28 cellular contexts compared by ENCODE assay signal in genomic region chr6:83381949-83382348, GRCh38. TPM values are rescaled to one million over a fixed set of nuclear protein-coding genes. Genes with fewer than 3 reads are reported as not detected.
A peak's percentile ranks its signal among the peaks of the same experiment; 100 is the strongest.
DNase-seq lines count a peak whose midpoint lies in the region; ATAC-seq, FAIRE-seq and TF ChIP-seq lines count a peak whose summit lies in the region.
"Had no signal": no experiment of that assay in that cellular context is flagged by ENCODE, and none has a peak within 500 bp of the region (broad histone marks: within the 10 kb centered on the region; RNA-seq: fewer than 3 reads in every experiment).

No MANE protein-coding gene starts in this region.

- no peak overlapping the region for H3K27ac ChIP-seq in ACC112 (ENCODE audit: low read depth, low read length)
- H3K27ac ChIP-seq in mesenchymal stem cell (ENCODE audit: low read length, poor library complexity, severe bottlenecking), result no peak overlapping the region
- H3K27ac ChIP-seq in thoracic aorta, result peak overlapping the region; percentile 14
- no peak overlapping the region for H3K27ac ChIP-seq in dorsolateral prefrontal cortex
- H3K27ac ChIP-seq: KMS-11, PC-9, SJCRH30 had no signal

- no peak overlapping the region for H3K9ac ChIP-seq in mesenchymal stem cell (ENCODE audit: low read length)
- H3K9ac ChIP-seq: KMS-11 had no signal

- H2AFZ ChIP-seq in ACC112 (ENCODE audit: low read length, unreplicated experiment), result no peak overlapping the region
- H2AFZ ChIP-seq in mesenchymal stem cell (ENCODE audit: low read depth, low read length), result no peak overlapping the region
- H2AFZ ChIP-seq: PC-9 had no signal

- no peaks in the 10 kb centered on the region for H3K9me3 ChIP-seq in mesenchymal stem cell (ENCODE audit: control insufficient read depth, low read length)
- no peaks in the 10 kb centered on the region for H3K9me3 ChIP-seq in thoracic aorta
- H3K9me3 ChIP-seq: Caco-2, SJCRH30 had no signal

- no peak overlapping the region for H3K4ac ChIP-seq in mesenchymal stem cell (ENCODE audit: low read depth in 1 of 2, low read length in 2 of 2)

- H3K36me3 ChIP-seq in ACC112 (ENCODE audit: insufficient read depth, low read length) (no peaks in the 10 kb centered on the region), bronchial epithelial cell (ENCODE audit: control insufficient read depth, insufficient read depth, low read length) (no peaks in the 10 kb centered on the region), mesenchymal stem cell (ENCODE audit: control insufficient read depth in 1 of 2, insufficient read depth in 2 of 2, low read depth in 1 of 2, low read length in 2 of 2) (no peaks in the 10 kb centered on the region), thoracic aorta (no peaks in the 10 kb centered on the region)
- H3K36me3 ChIP-seq: SJCRH30 had no signal

- no peak overlapping the region for H3K23ac ChIP-seq in mesenchymal stem cell (ENCODE audit: low read length in 2 of 2)

- intact Hi-C loops in dorsolateral prefrontal cortex (cut with DNase I), result no loop called here

- 99% methylated on average over 2 of the region's 2 CpGs for WGBS in mesenchymal stem cell

- H2BK12ac ChIP-seq in mesenchymal stem cell (ENCODE audit: low read length in 2 of 2), result no peak overlapping the region

- H3K79me2 ChIP-seq in ACC112 (ENCODE audit: control insufficient read depth, insufficient read depth, low read length, unreplicated experiment), result peaks cover 5% of the 10 kb centered on the region

- FAIRE-seq in bronchial epithelial cell (lab: Jason Lieb, UNC), result no peak
- FAIRE-seq: GM12892, GM19239, H1 had no signal

- H3K4me2 ChIP-seq in mesenchymal stem cell (ENCODE audit: low read length, poor library complexity, severe bottlenecking), result no peak overlapping the region
- H3K4me2 ChIP-seq: KMS-11, PC-9 had no signal

- H3K27me3 ChIP-seq in ACC112 (ENCODE audit: insufficient read depth, low read length) (no peaks in the 10 kb centered on the region), bronchial epithelial cell (ENCODE audit: control insufficient read depth, insufficient read depth, low read length) (no peaks in the 10 kb centered on the region), mesenchymal stem cell (ENCODE audit: control insufficient read depth in 1 of 2, insufficient read depth in 1 of 2, low read length in 2 of 2) (no peaks in the 10 kb centered on the region), thoracic aorta (replicated peaks; ENCODE audit: insufficient read depth) (no peaks in the 10 kb centered on the region), dorsolateral prefrontal cortex (no peaks in the 10 kb centered on the region)
- H3K27me3 ChIP-seq: SJCRH30 had no signal

- DNase-seq in bronchial epithelial cell (ENCODE audit: low read depth), result peak; percentile 22
- peak; percentile 26 for DNase-seq in mesenchymal stem cell
- DNase-seq in thoracic aorta (ENCODE audit: low spot score), result no peak
- DNase-seq in retina, result no peak
- no peak for DNase-seq in stimulated activated CD4-positive, alpha-beta T cell treated with anti-CD3 and anti-CD28 coated beads, Interleukin-4, amount 100 ng/mL, for 4 hours
- DNase-seq in dorsolateral prefrontal cortex, result no peak
- DNase-seq: AML-193; C1 segment of cervical spinal cord; Caco-2; CD8-positive, alpha-beta T cell; DMS79 treated with DMSO at 0.1 percent for 48 hours; GF-D8; HCEC 1CT; NCI-H1048; NCI-H1417; NCI-H1694 treated with DMSO at 0.1 percent for 48 hours; NCI-H2081; NCI-H2227 treated with DMSO at 0.1 percent for 48 hours; NCI-H526 treated with DMSO at 0.1 percent for 48 hours; PC-9; SJCRH30 had no signal

- H4K8ac ChIP-seq in mesenchymal stem cell (ENCODE audit: low read length), result no peak overlapping the region

- H3K14ac ChIP-seq in mesenchymal stem cell (ENCODE audit: low read length in 2 of 2), result no peak overlapping the region

- ATAC-seq in thoracic aorta (ENCODE audit: insufficient number of reproducible peaks, low FRiP score, low read depth), result no peak
- ATAC-seq: CD8-positive, alpha-beta T cell; Right ventricle myocardium inferior had no signal

- no peak overlapping the region for H2AK5ac ChIP-seq in mesenchymal stem cell (ENCODE audit: low read length, severe bottlenecking)

- H2BK120ac ChIP-seq in mesenchymal stem cell (ENCODE audit: low read depth, low read length), result no peak overlapping the region

- no peak overlapping the region for H2BK15ac ChIP-seq in mesenchymal stem cell (ENCODE audit: low read depth, poor library complexity, severe bottlenecking)

- H3K79me1 ChIP-seq in mesenchymal stem cell (replicated peaks; ENCODE audit: low read length, poor library complexity, severe bottlenecking), result peaks cover 3% of the 10 kb centered on the region

- H3K4me3 ChIP-seq in ACC112 (ENCODE audit: low read depth, low read length), result peak overlapping the region; percentile 18; the same call in 1 of the 2 replicates
- no peak overlapping the region for H3K4me3 ChIP-seq in bronchial epithelial cell (ENCODE audit: low read depth, low read length)
- no peak overlapping the region for H3K4me3 ChIP-seq in mesenchymal stem cell (ENCODE audit: insufficient read depth in 1 of 2, low read depth in 1 of 2, low read length in 2 of 2)
- peak overlapping the region; percentile 18 for H3K4me3 ChIP-seq in thoracic aorta
- H3K4me3 ChIP-seq in dorsolateral prefrontal cortex, result no peak overlapping the region
- H3K4me3 ChIP-seq: PC-9, SJCRH30 had no signal

- H2BK5ac ChIP-seq in mesenchymal stem cell (ENCODE audit: low read depth, low read length, poor library complexity, severe bottlenecking), result no peak overlapping the region

- TF ChIP-seq CTCF in bronchial epithelial cell (IDR thresholded peaks at IDR 0.05; ENCODE audit: insufficient read depth, low read length, severe bottlenecking) (no peak), thoracic aorta (IDR thresholded peaks at IDR 0.05) (no peak), dorsolateral prefrontal cortex (IDR thresholded peaks at IDR 0.05 in 54 of 56, conservative IDR thresholded peaks at IDR 0.05 in 2 of 56; ENCODE audit: low read depth in 1 of 56, partially characterized antibody in 56 of 56) (no peak)

- H4K91ac ChIP-seq in mesenchymal stem cell (ENCODE audit: low read length), result no peak overlapping the region

- H3K4me1 ChIP-seq in ACC112 (ENCODE audit: control insufficient read depth, insufficient read depth, low read length, unreplicated experiment), result peaks cover 43% of the 10 kb centered on the region
- no peaks in the 10 kb centered on the region for H3K4me1 ChIP-seq in mesenchymal stem cell (ENCODE audit: control insufficient read depth, insufficient read depth, low read depth, low read length)
- H3K4me1 ChIP-seq in thoracic aorta (ENCODE audit: control insufficient read depth in 1 of 2, low read depth in 2 of 2), result peaks cover 30 to 76% of the 10 kb centered on the region in 2 donors
- H3K4me1 ChIP-seq: SJCRH30 had no signal

- H3K18ac ChIP-seq in mesenchymal stem cell (ENCODE audit: low read depth in 1 of 2, low read length in 2 of 2), result no peak overlapping the region

RNA-seq across cellular contexts. Expression of gene ME1, which starts 48.9 kb away (rescaled TPM):
- 18.2 and 37.6 TPM in 2 replicates for total RNA-seq in bronchial epithelial cell
- 41.6 TPM for polyA plus RNA-seq in mesenchymal stem cell (2013, experiment 1 of 2)
- 44.0 TPM for polyA plus RNA-seq in mesenchymal stem cell (2013, experiment 2 of 2)
- 10 to 100 TPM; 13.8 to 22.9 TPM for total RNA-seq in thoracic aorta
- total RNA-seq in dorsolateral prefrontal cortex, result 10 to 100 TPM in 119 of 120 experiments, 1 to 10 TPM in 1; 9.8 to 36.4 (median 23.4) TPM
- total RNA-seq: SJCRH30 had no signal
- polyA plus RNA-seq: IgD-negative memory B cell had no signal

Comparison
In these comparisons a context has a peak if more than half of its experiments do, and no peak if none do; other contexts are left out.
1. H3K27ac ChIP-seq: peak in thoracic aorta (2 of 2); none in ACC112 (single experiment), mesenchymal stem cell (single experiment) and dorsolateral prefrontal cortex (0 of 59).
2. H3K4me3 ChIP-seq: peak in ACC112 (single experiment) and thoracic aorta (single experiment); none in bronchial epithelial cell (single experiment), mesenchymal stem cell (0 of 2) and dorsolateral prefrontal cortex (0 of 59).
3. DNase-seq: peak in bronchial epithelial cell (single experiment) and mesenchymal stem cell (single experiment); none in thoracic aorta (single experiment), retina (single experiment), stimulated activated CD4-positive, alpha-beta T cell treated with anti-CD3 and anti-CD28 coated beads, Interleukin-4, amount 100 ng/mL, for 4 hours (0 of 2) and dorsolateral prefrontal cortex (0 of 10).